ENCODE assay signal across 1 cellular context in the genomic region with DNA sequence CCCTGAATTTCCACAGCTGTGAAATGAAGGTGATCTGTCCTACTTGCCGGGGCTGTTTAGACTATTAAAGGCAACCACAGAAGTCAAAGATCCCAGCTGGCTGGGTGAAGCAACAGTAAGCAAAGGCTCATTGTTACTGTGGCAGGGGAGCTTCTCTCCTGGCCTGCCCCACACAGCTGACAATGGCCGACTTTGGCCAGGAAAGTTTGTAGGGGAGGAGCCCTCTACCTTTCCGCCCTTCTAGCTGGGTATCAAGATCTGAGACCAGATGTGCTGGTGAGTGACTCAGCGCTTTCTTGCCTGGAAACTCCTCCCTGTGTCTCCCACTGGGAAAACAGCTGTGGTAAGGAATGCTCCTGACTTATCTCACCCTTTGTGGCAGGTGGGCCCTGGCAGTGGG.
TF ChIP-seq lines count a peak whose summit lies in the region.

No MANE protein-coding gene starts in this region.

TF ChIP-seq in HepG2, 621 proteins besides CTCF, POLR2A, EP300 and RAD21 (continued from another document):
- TF ChIP-seq REPIN1 (CRISPR knock-in tag; IDR thresholded peaks at IDR 0.05; ENCODE audit: borderline replicate concordance, low read depth) (peak; percentile 56; the same call in 1 of the 2 replicates), ZNF720 (CRISPR knock-in tag; IDR thresholded peaks at IDR 0.05) (no peak), MXD4 (CRISPR knock-in tag; IDR thresholded peaks at IDR 0.05) (no peak), NCOR1 (IDR thresholded peaks at IDR 0.05; ENCODE audit: borderline replicate concordance, low read length) (peak; percentile 86; the same call in 1 of the 2 replicates), NR2C2 (CRISPR knock-in tag; IDR thresholded peaks at IDR 0.05; ENCODE audit: borderline replicate concordance) (no peak), PHF21A (CRISPR knock-in tag; IDR thresholded peaks at IDR 0.05) (peak; percentile 84), ZNF562 (CRISPR knock-in tag; IDR thresholded peaks at IDR 0.05; ENCODE audit: borderline replicate concordance) (no peak), AKAP8 (CRISPR knock-in tag; IDR thresholded peaks at IDR 0.05) (no peak), ZNF350 (CRISPR knock-in tag; IDR thresholded peaks at IDR 0.05; ENCODE audit: borderline replicate concordance, low read depth) (peak; percentile 74; the same call in 1 of the 2 replicates), SALL2 (CRISPR knock-in tag; IDR thresholded peaks at IDR 0.05) (0 out of 2 replicates have a peak, but pooled peaks have one; percentile 60), CCDC6 (CRISPR knock-in tag; IDR thresholded peaks at IDR 0.05) (0 out of 2 replicates have a peak, but pooled peaks have one; percentile 38), MAF1 (CRISPR knock-in tag; IDR thresholded peaks at IDR 0.05; ENCODE audit: borderline replicate concordance) (no peak), ZNF20 (CRISPR knock-in tag; IDR thresholded peaks at IDR 0.05) (no peak), ZNF704 (CRISPR knock-in tag; IDR thresholded peaks at IDR 0.05; ENCODE audit: borderline replicate concordance) (no peak), SYNCRIP (IDR thresholded peaks at IDR 0.05; ENCODE audit: insufficient read depth, low read depth, low read length) (no peak)
- TF ChIP-seq, protein P1, sequence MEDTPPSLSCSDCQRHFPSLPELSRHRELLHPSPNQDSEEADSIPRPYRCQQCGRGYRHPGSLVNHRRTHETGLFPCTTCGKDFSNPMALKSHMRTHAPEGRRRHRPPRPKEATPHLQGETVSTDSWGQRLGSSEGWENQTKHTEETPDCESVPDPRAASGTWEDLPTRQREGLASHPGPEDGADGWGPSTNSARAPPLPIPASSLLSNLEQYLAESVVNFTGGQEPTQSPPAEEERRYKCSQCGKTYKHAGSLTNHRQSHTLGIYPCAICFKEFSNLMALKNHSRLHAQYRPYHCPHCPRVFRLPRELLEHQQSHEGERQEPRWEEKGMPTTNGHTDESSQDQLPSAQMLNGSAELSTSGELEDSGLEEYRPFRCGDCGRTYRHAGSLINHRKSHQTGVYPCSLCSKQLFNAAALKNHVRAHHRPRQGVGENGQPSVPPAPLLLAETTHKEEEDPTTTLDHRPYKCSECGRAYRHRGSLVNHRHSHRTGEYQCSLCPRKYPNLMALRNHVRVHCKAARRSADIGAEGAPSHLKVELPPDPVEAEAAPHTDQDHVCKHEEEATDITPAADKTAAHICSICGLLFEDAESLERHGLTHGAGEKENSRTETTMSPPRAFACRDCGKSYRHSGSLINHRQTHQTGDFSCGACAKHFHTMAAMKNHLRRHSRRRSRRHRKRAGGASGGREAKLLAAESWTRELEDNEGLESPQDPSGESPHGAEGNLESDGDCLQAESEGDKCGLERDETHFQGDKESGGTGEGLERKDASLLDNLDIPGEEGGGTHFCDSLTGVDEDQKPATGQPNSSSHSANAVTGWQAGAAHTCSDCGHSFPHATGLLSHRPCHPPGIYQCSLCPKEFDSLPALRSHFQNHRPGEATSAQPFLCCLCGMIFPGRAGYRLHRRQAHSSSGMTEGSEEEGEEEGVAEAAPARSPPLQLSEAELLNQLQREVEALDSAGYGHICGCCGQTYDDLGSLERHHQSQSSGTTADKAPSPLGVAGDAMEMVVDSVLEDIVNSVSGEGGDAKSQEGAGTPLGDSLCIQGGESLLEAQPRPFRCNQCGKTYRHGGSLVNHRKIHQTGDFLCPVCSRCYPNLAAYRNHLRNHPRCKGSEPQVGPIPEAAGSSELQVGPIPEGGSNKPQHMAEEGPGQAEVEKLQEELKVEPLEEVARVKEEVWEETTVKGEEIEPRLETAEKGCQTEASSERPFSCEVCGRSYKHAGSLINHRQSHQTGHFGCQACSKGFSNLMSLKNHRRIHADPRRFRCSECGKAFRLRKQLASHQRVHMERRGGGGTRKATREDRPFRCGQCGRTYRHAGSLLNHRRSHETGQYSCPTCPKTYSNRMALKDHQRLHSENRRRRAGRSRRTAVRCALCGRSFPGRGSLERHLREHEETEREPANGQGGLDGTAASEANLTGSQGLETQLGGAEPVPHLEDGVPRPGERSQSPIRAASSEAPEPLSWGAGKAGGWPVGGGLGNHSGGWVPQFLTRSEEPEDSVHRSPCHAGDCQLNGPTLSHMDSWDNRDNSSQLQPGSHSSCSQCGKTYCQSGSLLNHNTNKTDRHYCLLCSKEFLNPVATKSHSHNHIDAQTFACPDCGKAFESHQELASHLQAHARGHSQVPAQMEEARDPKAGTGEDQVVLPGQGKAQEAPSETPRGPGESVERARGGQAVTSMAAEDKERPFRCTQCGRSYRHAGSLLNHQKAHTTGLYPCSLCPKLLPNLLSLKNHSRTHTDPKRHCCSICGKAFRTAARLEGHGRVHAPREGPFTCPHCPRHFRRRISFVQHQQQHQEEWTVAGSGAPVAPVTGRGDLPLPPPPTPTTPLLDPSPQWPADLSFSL (CRISPR knock-in tag; IDR thresholded peaks at IDR 0.05) = 0 out of 2 replicates have a peak, but pooled peaks have one; percentile 12
- TF ChIP-seq, protein P2, sequence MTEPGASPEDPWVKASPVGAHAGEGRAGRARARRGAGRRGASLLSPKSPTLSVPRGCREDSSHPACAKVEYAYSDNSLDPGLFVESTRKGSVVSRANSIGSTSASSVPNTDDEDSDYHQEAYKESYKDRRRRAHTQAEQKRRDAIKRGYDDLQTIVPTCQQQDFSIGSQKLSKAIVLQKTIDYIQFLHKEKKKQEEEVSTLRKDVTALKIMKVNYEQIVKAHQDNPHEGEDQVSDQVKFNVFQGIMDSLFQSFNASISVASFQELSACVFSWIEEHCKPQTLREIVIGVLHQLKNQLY (CRISPR knock-in tag; IDR thresholded peaks at IDR 0.05) = peak; percentile 58; the same call in 1 of the 2 replicates
